26 cellular contexts compared by ENCODE assay signal in the genomic region with DNA sequence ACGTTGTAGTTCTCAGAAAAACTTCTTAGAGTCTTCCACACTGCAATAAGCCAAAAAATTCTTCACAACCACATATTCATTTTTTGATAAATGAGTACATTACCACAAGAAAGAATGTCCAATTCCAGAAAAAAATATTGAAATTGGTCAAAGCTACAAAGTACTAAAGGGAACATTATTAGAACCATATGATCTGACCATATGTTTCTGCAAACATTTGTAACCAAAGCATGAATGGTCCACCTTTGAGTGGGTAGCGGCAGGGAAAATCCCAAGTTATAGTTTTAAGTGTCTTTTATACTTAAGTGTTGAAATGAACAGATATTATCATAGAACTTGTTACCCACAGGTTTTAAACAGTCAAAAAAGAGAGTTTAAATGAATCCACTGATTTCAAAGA.
"Had no signal": no experiment of that assay in that cellular context is flagged by ENCODE, and none has a peak within 500 bp of the region (broad histone marks: within the 10 kb centered on the region; RNA-seq: fewer than 3 reads in every experiment).

No MANE protein-coding gene starts in this region.

- H3K4me2 ChIP-seq: smooth muscle cell had no signal

- FAIRE-seq: endometrium had no signal

- H3K4me3 Mint-ChIP-seq: activated naive CD8-positive, alpha-beta T cell treated with anti-CD3 and anti-CD28 coated beads, Interleukin-2, amount 10 ng/mL, durations not matched to agents 7 days and 5 days; activated T-cell treated with anti-CD3 and anti-CD28 coated beads, Interleukin-2, amount 50 U/mL, for 4 hours; dendritic cell treated with granulocyte-macrophage colony-stimulating factor and Interleukin-4, amounts not matched to agents 40 ng/mL and 50 ng/mL, for 4 days; nephron; stimulated activated naive B cell treated with anti-CD40 and anti-IgM and Interleukin-4, amounts not matched to agents 10 μg/mL and 1 μg/mL and 100 μg/mL, for 72 hours; T-helper 1 cell treated with Interleukin-12 subunit alpha and Interleukin-12 subunit beta and Interleukin-4 antibody, amounts not matched to agents 30 μg/mL and 1 μg/mL, for 36 hours; type B pancreatic cell; WTC11 had no signal

- ATAC-seq: activated T-cell treated with anti-CD3 and anti-CD28 coated beads, Interleukin-2, amount 50 U/mL, for 4 hours; heart right ventricle; left colon; sciatic nerve; stimulated activated naive B cell treated with anti-CD40 and anti-IgM and Interleukin-4, amounts not matched to agents 10 μg/mL and 1 μg/mL and 100 μg/mL, for 72 hours; WTC11 had no signal

- DNase-seq: activated CD8-positive, alpha-beta memory T cell treated with anti-CD3 and anti-CD28 coated beads, Interleukin-2, amount 50 U/mL, for 4 hours; activated naive CD4-positive, alpha-beta T cell treated with Interleukin-2 at 50 U/mL for 16 hours; activated naive CD8-positive, alpha-beta T cell treated with anti-CD3 and anti-CD28 coated beads, Interleukin-2, amount 10 ng/mL, durations not matched to agents 7 days and 5 days; activated T-cell treated with anti-CD3 and anti-CD28 coated beads, Interleukin-2, amount 50 U/mL, for 4 hours; effector CD4-positive, alpha-beta T cell; heart right ventricle; islet precursor cell; left colon; mesenchymal stem cell; nucleus accumbens; posterior cingulate gyrus; stimulated activated CD4-positive, alpha-beta T cell treated with anti-CD3 and anti-CD28 coated beads, Interleukin-15, amount 100 ng/mL, for 24 hours; stimulated activated CD4-positive, alpha-beta T cell treated with anti-CD3 and anti-CD28 coated beads, Interleukin-2, amount 100 ng/mL, for 48 hours; stimulated activated CD8-positive, alpha-beta memory T cell treated with anti-CD3 and anti-CD28 coated beads, Interleukin-4, amount 100 ng/mL, for 48 hours; stimulated activated naive B cell treated with anti-CD40 and anti-IgM and Interleukin-4, amounts not matched to agents 10 μg/mL and 1 μg/mL and 100 μg/mL, for 72 hours; T1000 had no signal

- H3K36me3 Mint-ChIP-seq: activated naive CD8-positive, alpha-beta T cell treated with anti-CD3 and anti-CD28 coated beads, Interleukin-2, amount 10 ng/mL, durations not matched to agents 7 days and 5 days; brain; type B pancreatic cell; WTC11 had no signal

- H3K36me3 ChIP-seq: heart right ventricle had no signal

- H3K27ac ChIP-seq: heart right ventricle had no signal

- H3K27ac Mint-ChIP-seq: activated naive CD8-positive, alpha-beta T cell treated with anti-CD3 and anti-CD28 coated beads, Interleukin-2, amount 10 ng/mL, durations not matched to agents 7 days and 5 days; activated T-helper 2 cell treated with anti-CD3 and anti-CD28 coated beads, Interferon-gamma antibody, Interleukin-2, Interleukin-4, amounts not matched to agents 10 μg/mL and 5 μg/mL and 100 μg/mL, durations not matched to agents 14 hours and 24 hours and 36 hours; dendritic cell treated with granulocyte-macrophage colony-stimulating factor and Interleukin-4, amounts not matched to agents 40 ng/mL and 50 ng/mL, for 4 days; stimulated activated naive B cell treated with anti-CD40 and anti-IgM and Interleukin-4, amounts not matched to agents 10 μg/mL and 1 μg/mL and 100 μg/mL, for 72 hours; T-helper 1 cell treated with Interleukin-12 subunit alpha and Interleukin-12 subunit beta and Interleukin-4 antibody, amounts not matched to agents 30 μg/mL and 1 μg/mL, for 36 hours; type B pancreatic cell; WTC11 had no signal

- H3K9me3 Mint-ChIP-seq: activated T-cell treated with anti-CD3 and anti-CD28 coated beads, Interleukin-2, amount 50 U/mL, for 4 hours; activated T-helper 2 cell treated with anti-CD3 and anti-CD28 coated beads, Interferon-gamma antibody, Interleukin-2, Interleukin-4, amounts not matched to agents 10 μg/mL and 5 μg/mL and 100 μg/mL, durations not matched to agents 14 hours and 24 hours and 36 hours; dendritic cell treated with granulocyte-macrophage colony-stimulating factor and Interleukin-4, amounts not matched to agents 40 ng/mL and 50 ng/mL, for 4 days; T-helper 1 cell treated with Interleukin-12 subunit alpha and Interleukin-12 subunit beta and Interleukin-4 antibody, amounts not matched to agents 30 μg/mL and 1 μg/mL, for 36 hours; type B pancreatic cell had no signal

- H3K4me3 ChIP-seq: heart right ventricle, smooth muscle cell had no signal

- H3K27me3 Mint-ChIP-seq: brain; dendritic cell treated with granulocyte-macrophage colony-stimulating factor and Interleukin-4, amounts not matched to agents 40 ng/mL and 50 ng/mL, for 4 days had no signal

- H3K4me1 ChIP-seq: heart right ventricle had no signal

- H3K4me1 Mint-ChIP-seq: activated naive CD8-positive, alpha-beta T cell treated with anti-CD3 and anti-CD28 coated beads, Interleukin-2, amount 10 ng/mL, durations not matched to agents 7 days and 5 days; brain; nephron; stimulated activated naive B cell treated with anti-CD40 and anti-IgM and Interleukin-4, amounts not matched to agents 10 μg/mL and 1 μg/mL and 100 μg/mL, for 72 hours; WTC11 had no signal
